Comparison of ENCODE assay signal across 11 cellular contexts in genomic region chr18:78566065-78566464, GRCh38.
"Had no signal": no experiment of that assay in that cellular context is flagged by ENCODE, and none has a peak within 500 bp of the region (broad histone marks: within the 10 kb centered on the region; RNA-seq: fewer than 3 reads in every experiment).

No MANE protein-coding gene starts in this region.

- H3K4me1 ChIP-seq: HAP-1 had no signal

- H3K9ac ChIP-seq: GM23248 had no signal

- H3K27ac ChIP-seq: GM23248 had no signal

- DNase-seq: GM23248, GOT3, H7, H9, HCEC 1CT, HFFc6 had no signal

- H3K36me3 ChIP-seq: HAP-1 had no signal

- FAIRE-seq: H1, H54 had no signal

- H3K4me3 ChIP-seq: GM23248, GM23338, HAP-1 had no signal

- H3K9me3 ChIP-seq: HAP-1 had no signal

- H3K4me2 ChIP-seq: GM23338 had no signal

- ATAC-seq: GM23338, HCT116 had no signal

- H2AFZ ChIP-seq: GM23248, GM23338 had no signal
